Comparison of ENCODE assay signal across 33 cellular contexts in the genomic region with DNA sequence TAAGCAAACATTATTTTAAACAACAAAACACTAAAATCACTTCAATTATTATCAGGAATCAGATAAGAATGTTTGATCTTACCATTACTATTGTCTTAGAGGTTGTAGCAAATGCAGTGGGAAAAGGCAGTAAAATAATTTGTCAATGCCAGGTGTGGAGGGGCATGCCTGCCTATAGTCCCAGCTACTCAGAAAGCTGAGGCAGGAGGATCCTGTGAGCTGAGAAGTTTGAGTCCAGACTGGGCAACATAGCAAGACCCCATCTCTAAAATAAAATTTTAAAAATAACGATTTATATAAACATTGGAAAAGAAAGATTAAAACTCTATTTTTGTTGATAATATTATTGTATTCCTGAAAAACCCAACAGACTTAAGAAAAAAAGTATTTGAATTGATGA.
"Had no signal": no experiment of that assay in that cellular context is flagged by ENCODE, and none has a peak within 500 bp of the region (broad histone marks: within the 10 kb centered on the region; RNA-seq: fewer than 3 reads in every experiment).

No MANE protein-coding gene starts in this region.

- H3K9me3 ChIP-seq: MG63 had no signal

- H3K27me3 ChIP-seq: MG63 had no signal

- H3K4me3 ChIP-seq: MG63 had no signal

- DNase-seq: Karpas-422, Kasumi-1, MM.1S, NCI-H1048, NCI-H1092, NCI-H1092 treated with DMSO at 0.1 percent for 48 hours, NCI-H1105, NCI-H1105 treated with DMSO at 0.1 percent for 48 hours, NCI-H1417, NCI-H1417 treated with DMSO at 0.1 percent for 48 hours, NCI-H1436, NCI-H1436 treated with DMSO at 0.1 percent for 48 hours, NCI-H146, NCI-H1694, NCI-H1694 treated with DMSO at 0.1 percent for 48 hours, NCI-H187, NCI-H187 treated with DMSO at 0.1 percent for 48 hours, NCI-H1930, NCI-H2029, NCI-H2029 treated with DMSO at 0.1 percent for 48 hours, NCI-H2081, NCI-H2081 treated with DMSO at 0.1 percent for 48 hours, NCI-H2107, NCI-H2171, NCI-H2171 treated with DMSO at 0.1 percent for 48 hours, NCI-H2227 treated with DMSO at 0.1 percent for 48 hours, NCI-H226, NCI-H345, NCI-H446, NCI-H446 treated with DMSO at 0.1 percent for 48 hours, NCI-H510A, NCI-H510A treated with DMSO at 0.1 percent for 48 hours had no signal

- H3K36me3 ChIP-seq: MG63 had no signal
